Comparison of ENCODE assay signal across 23 cellular contexts in genomic region chr15:37375529-37375928, GRCh38.
"Had no signal": no experiment of that assay in that cellular context is flagged by ENCODE, and none has a peak within 500 bp of the region (broad histone marks: within the 10 kb centered on the region; RNA-seq: fewer than 3 reads in every experiment).

No MANE protein-coding gene starts in this region.

- DNase-seq: activated CD4-positive, alpha-beta memory T cell treated with anti-CD3 and anti-CD28 coated beads, Interleukin-2, amount 10 ng/mL, durations not matched to agents 7 days and 5 days; activated CD4-positive, alpha-beta T cell treated with anti-CD3 and anti-CD28 coated beads for 1 hour; activated CD4-positive, alpha-beta T cell treated with anti-CD3 and anti-CD28 coated beads, Interleukin-2, amount 10 ng/mL, durations not matched to agents 7 days and 5 days; activated gamma-delta T cell treated with Interleukin-2 at 50 U/mL for 16 hours; activated naive CD8-positive, alpha-beta T cell treated with anti-CD3 and anti-CD28 coated beads, Interleukin-2, amount 50 U/mL, for 24 hours; activated T-cell treated with anti-CD3 and anti-CD28 coated beads, Interleukin-2, amount 50 U/mL, for 4 hours; effector CD4-positive, alpha-beta T cell; foreskin keratinocyte; heart right ventricle; left ventricle myocardium superior; naive B cell; nephron progenitor cell; right cardiac atrium; stimulated activated CD4-positive, alpha-beta T cell treated with anti-CD3 and anti-CD28 coated beads, Interleukin-15, amount 100 ng/mL, for 24 hours; stimulated activated CD4-positive, alpha-beta T cell treated with anti-CD3 and anti-CD28 coated beads, Interleukin-2, amount 100 ng/mL, for 24 hours; stimulated activated naive CD4-positive, alpha-beta T cell; T-helper 2 cell had no signal

- FAIRE-seq: islet of Langerhans had no signal

- H3K9me3 ChIP-seq: breast epithelium, esophagus muscularis mucosa had no signal

- H3K9ac ChIP-seq: parathyroid adenoma had no signal

- H3K4me3 ChIP-seq: breast epithelium, esophagus muscularis mucosa, heart right ventricle, tibial nerve had no signal

- H3K36me3 ChIP-seq: breast epithelium, esophagus muscularis mucosa, heart right ventricle, tibial nerve had no signal

- H2AFZ ChIP-seq: parathyroid adenoma had no signal

- ATAC-seq: activated naive CD8-positive, alpha-beta T cell treated with anti-CD3 and anti-CD28 coated beads, Interleukin-2, amount 50 U/mL, for 24 hours; activated T-cell treated with anti-CD3 and anti-CD28 coated beads, Interleukin-2, amount 50 U/mL, for 4 hours; activated T-helper 17 cell treated with anti-CD3 and anti-CD28 coated beads, Interleukin-2, amount 50 U/mL, for 72 hours; foreskin keratinocyte; heart right ventricle; left ventricle myocardium superior; right cardiac atrium had no signal

- H3K27me3 ChIP-seq: breast epithelium, esophagus muscularis mucosa, foreskin keratinocyte, heart right ventricle, tibial nerve had no signal

- H3K4me1 ChIP-seq: breast epithelium, esophagus muscularis mucosa, heart right ventricle, parathyroid adenoma, tibial nerve had no signal

- H3K27ac ChIP-seq: breast epithelium, esophagus muscularis mucosa, foreskin keratinocyte, heart right ventricle, parathyroid adenoma, tibial nerve had no signal
